ENCODE assay signal across 20 cellular contexts in genomic region chr2:31011565-31011964, GRCh38.
"Had no signal": no experiment of that assay in that cellular context is flagged by ENCODE, and none has a peak within 500 bp of the region (broad histone marks: within the 10 kb centered on the region; RNA-seq: fewer than 3 reads in every experiment).

No MANE protein-coding gene starts in this region.

- ATAC-seq: activated CD4-positive, alpha-beta T cell treated with anti-CD3 and anti-CD28 coated beads for 36 hours; activated T-cell treated with anti-CD3 and anti-CD28 coated beads, Interleukin-2, amount 50 U/mL, for 72 hours; effector memory CD8-positive, alpha-beta T cell; gastroesophageal sphincter; heart left ventricle; left cardiac atrium; stimulated activated memory B cell treated with anti-CD40 and anti-IgM and Interleukin-4, amounts not matched to agents 10 μg/mL and 1 μg/mL and 100 μg/mL, for 72 hours had no signal

- DNase-seq: activated B cell treated with CpG ODN at 0.5 μM for 24 hours; activated CD4-positive, alpha-beta memory T cell treated with anti-CD3 and anti-CD28 coated beads, Interleukin-2, amount 10 ng/mL, durations not matched to agents 7 days and 5 days; activated CD4-positive, alpha-beta T cell treated with anti-CD3 and anti-CD28 coated beads for 36 hours; activated effector memory CD4-positive, alpha-beta T cell treated with Interleukin-2 at 50 U/mL for 16 hours; activated naive CD4-positive, alpha-beta T cell treated with anti-CD3 and anti-CD28 coated beads for 36 hours; activated naive CD8-positive, alpha-beta T cell treated with anti-CD3 and anti-CD28 coated beads, Interleukin-2, amount 10 ng/mL, durations not matched to agents 7 days and 5 days; activated T-cell treated with anti-CD3 and anti-CD28 coated beads, Interleukin-2, amount 50 U/mL, for 72 hours; amniotic stem cell; colonic mucosa; dorsolateral prefrontal cortex; effector memory CD8-positive, alpha-beta T cell; heart left ventricle; left cardiac atrium; mesenchymal stem cell; posterior cingulate gyrus; sigmoid colon; stimulated activated CD4-positive, alpha-beta T cell treated with anti-CD3 and anti-CD28 coated beads, Interleukin-15, amount 100 ng/mL, for 24 hours; stomach had no signal
